Comparison of ENCODE assay signal across 8 cellular contexts in the genomic region with DNA sequence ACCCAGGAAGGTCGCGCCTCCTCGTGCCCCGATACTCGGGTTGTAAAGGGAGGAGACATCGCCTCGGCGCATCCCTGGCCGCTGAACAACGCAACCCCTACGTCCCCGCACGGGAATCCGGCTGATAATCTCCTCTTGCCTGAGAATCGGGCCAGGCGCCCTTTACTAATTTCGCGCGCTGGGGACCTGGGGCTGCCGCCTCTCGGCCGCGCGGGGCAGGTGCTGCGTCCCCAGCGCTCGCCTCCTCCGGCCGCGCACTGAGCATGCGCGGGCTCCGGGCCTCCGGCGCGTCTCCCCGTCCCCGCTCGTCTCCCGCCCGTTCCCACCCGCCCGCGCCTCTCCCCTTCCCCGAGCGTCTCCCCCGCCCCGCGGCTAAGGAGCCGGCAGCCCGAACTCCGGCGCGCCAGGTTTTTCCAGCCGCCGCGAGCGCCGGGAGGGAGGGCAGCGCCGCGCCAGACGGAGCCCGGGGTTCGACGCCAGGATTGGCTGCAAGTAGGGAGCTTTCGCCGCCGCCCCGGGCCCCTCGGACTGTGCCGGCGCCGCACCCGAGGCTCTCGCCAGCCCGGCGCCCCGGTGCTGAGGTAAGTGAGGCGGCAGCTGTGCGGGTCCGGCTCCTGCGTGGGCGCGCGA. TPM values are rescaled to one million over a fixed set of nuclear protein-coding genes. Genes with fewer than 3 reads are reported as not detected.
DNase-seq lines count a peak whose midpoint lies in the region; ATAC-seq and TF ChIP-seq lines count a peak whose summit lies in the region.

A gene (plus strand): TSS at position 469 of the 630 bp plus-strand sequence.

- peak within 1 kb of the TSS in 6 of 8 donors; percentile 39 to 65 (median 56) for H3K4me3 Mint-ChIP-seq in CD4-positive, alpha-beta memory T cell
- H3K4me3 Mint-ChIP-seq in nephron progenitor cell = peak within 1 kb of the TSS; percentile 86
- no peak within 1 kb of the TSS for H3K4me3 Mint-ChIP-seq in activated T-helper 2 cell treated with anti-CD3 and anti-CD28 coated beads, Interferon-gamma antibody, Interleukin-2, Interleukin-4, amounts not matched to agents 10 μg/mL and 5 μg/mL and 100 μg/mL, durations not matched to agents 14 hours and 24 hours and 36 hours (ENCODE audit: low read depth)

- H3K9me3 ChIP-seq in CD4-positive, alpha-beta memory T cell (ENCODE audit: control insufficient read depth in 1 of 2, low read length in 2 of 2) = no peaks in the 10 kb centered on the region
- H3K9me3 ChIP-seq in SJCRH30 (replicated peaks) (no peaks in the 10 kb centered on the region), esophagus squamous epithelium (no peaks in the 10 kb centered on the region)

- POLR2A ChIA-PET in CD4-positive, alpha-beta memory T cell (lab: Charles Lee; ENCODE audit: partially characterized antibody) = no interaction called here

- no peak within 1 kb of the TSS for H3K4me3 ChIP-seq in CD4-positive, alpha-beta memory T cell (ENCODE audit: low read length in 2 of 2)
- H3K4me3 ChIP-seq in SJCRH30 (peak within 1 kb of the TSS; percentile 77), esophagus squamous epithelium (peak within 1 kb of the TSS; percentile 28 to 74 (median 45))

- intact Hi-C loops in CD4-positive, alpha-beta memory T cell (cut with micrococcal nuclease) = no loop called here
- intact Hi-C loops in esophagus squamous epithelium (cut with DNase I) = no loop called here
- intact Hi-C loops in activated T-helper 2 cell treated with anti-CD3 and anti-CD28 coated beads, Interferon-gamma antibody, Interleukin-2, Interleukin-4, amounts not matched to agents 10 μg/mL and 5 μg/mL and 100 μg/mL, durations not matched to agents 14 hours and 24 hours and 36 hours (cut with micrococcal nuclease) = no loop called here

- WGBS in esophagus squamous epithelium, 2 donors = 3% methylated on average over 12 of the region's 86 CpGs; no CpG with 5 or more reads in 1 of the 2 donors

- TF ChIP-seq CTCF in esophagus squamous epithelium (IDR thresholded peaks at IDR 0.05) (no peak), nephron progenitor cell (IDR thresholded peaks at IDR 0.05) (no peak)

- peaks cover 2 to 17% (median 6%) of the 10 kb centered on the region in 4 donors for H3K4me1 Mint-ChIP-seq in CD4-positive, alpha-beta memory T cell
- peaks cover 31% of the 10 kb centered on the region for H3K4me1 Mint-ChIP-seq in nephron progenitor cell
- H3K4me1 Mint-ChIP-seq in activated T-helper 2 cell treated with anti-CD3 and anti-CD28 coated beads, Interferon-gamma antibody, Interleukin-2, Interleukin-4, amounts not matched to agents 10 μg/mL and 5 μg/mL and 100 μg/mL, durations not matched to agents 14 hours and 24 hours and 36 hours (ENCODE audit: low read depth) = no peaks in the 10 kb centered on the region

- peak; percentile 54 for ATAC-seq in HG03442 (IDR thresholded peaks at IDR 0.05; ENCODE audit: unreplicated experiment)
- no peak for ATAC-seq in GM19324 (IDR thresholded peaks at IDR 0.05; ENCODE audit: low FRiP score, unreplicated experiment)

- H3K27me3 ChIP-seq in CD4-positive, alpha-beta memory T cell (ENCODE audit: insufficient read depth, low read length) = no peaks in the 10 kb centered on the region
- H3K27me3 ChIP-seq in SJCRH30 (no peaks in the 10 kb centered on the region), esophagus squamous epithelium (peaks cover 0 to 79% (median 1%) of the 10 kb centered on the region in 4 donors)

- H3K36me3 Mint-ChIP-seq in CD4-positive, alpha-beta memory T cell = no peaks in the 10 kb centered on the region
- no peaks in the 10 kb centered on the region for H3K36me3 Mint-ChIP-seq in nephron progenitor cell (ENCODE audit: low read depth)
- no peaks in the 10 kb centered on the region for H3K36me3 Mint-ChIP-seq in activated T-helper 2 cell treated with anti-CD3 and anti-CD28 coated beads, Interferon-gamma antibody, Interleukin-2, Interleukin-4, amounts not matched to agents 10 μg/mL and 5 μg/mL and 100 μg/mL, durations not matched to agents 14 hours and 24 hours and 36 hours (ENCODE audit: low read depth)

- DNase-seq in CD4-positive, alpha-beta memory T cell = no peak
- DNase-seq in SJCRH30 (peak; percentile 70 to 77), esophagus squamous epithelium (lab: John Stamatoyannopoulos, UW) (no peak), nephron progenitor cell (peak; percentile 89), MV-4-11 (lab: John Stamatoyannopoulos, UW) (no peak)
- DNase-seq in activated T-helper 2 cell treated with anti-CD3 and anti-CD28 coated beads, Interferon-gamma antibody, Interleukin-2, Interleukin-4, amounts not matched to agents 10 μg/mL and 5 μg/mL and 100 μg/mL, durations not matched to agents 14 hours and 24 hours and 36 hours (ENCODE audit: low spot score) = no peak

- H3K36me3 ChIP-seq in CD4-positive, alpha-beta memory T cell (ENCODE audit: insufficient read depth, low read length) = no peaks in the 10 kb centered on the region
- H3K36me3 ChIP-seq in SJCRH30 = no peaks in the 10 kb centered on the region
- no peaks in the 10 kb centered on the region for H3K36me3 ChIP-seq in esophagus squamous epithelium

- CTCF ChIA-PET in CD4-positive, alpha-beta memory T cell (lab: Charles Lee; ENCODE audit: partially characterized antibody) = no interaction called here

- no peak for TF ChIP-seq POLR2A in esophagus squamous epithelium (IDR thresholded peaks at IDR 0.05)

- H3K27ac ChIP-seq in CD4-positive, alpha-beta memory T cell (ENCODE audit: low read depth, low read length) = no peak within 1 kb of the TSS
- H3K27ac ChIP-seq in SJCRH30 (peak within 1 kb of the TSS; percentile 64), esophagus squamous epithelium (peak within 1 kb of the TSS in 3 of 4 donors; percentile 1 to 83 (median 69))

- H3K27me3 Mint-ChIP-seq in CD4-positive, alpha-beta memory T cell = peaks cover 31 to 35% of the 10 kb centered on the region in 2 donors
- H3K27me3 Mint-ChIP-seq in nephron progenitor cell (ENCODE audit: low read depth, poor library complexity) = peaks cover 86% of the 10 kb centered on the region
- H3K27me3 Mint-ChIP-seq in activated T-helper 2 cell treated with anti-CD3 and anti-CD28 coated beads, Interferon-gamma antibody, Interleukin-2, Interleukin-4, amounts not matched to agents 10 μg/mL and 5 μg/mL and 100 μg/mL, durations not matched to agents 14 hours and 24 hours and 36 hours (ENCODE audit: low read depth) = peaks cover 42% of the 10 kb centered on the region

- H3K27ac Mint-ChIP-seq in CD4-positive, alpha-beta memory T cell = no peak within 1 kb of the TSS
- H3K27ac Mint-ChIP-seq in nephron progenitor cell = no peak within 1 kb of the TSS
- no peak within 1 kb of the TSS for H3K27ac Mint-ChIP-seq in activated T-helper 2 cell treated with anti-CD3 and anti-CD28 coated beads, Interferon-gamma antibody, Interleukin-2, Interleukin-4, amounts not matched to agents 10 μg/mL and 5 μg/mL and 100 μg/mL, durations not matched to agents 14 hours and 24 hours and 36 hours

- H3K9me3 Mint-ChIP-seq in CD4-positive, alpha-beta memory T cell = peaks cover 0 to 4% (median under 1%) of the 10 kb centered on the region in 8 donors
- H3K9me3 Mint-ChIP-seq in nephron progenitor cell = peaks cover 3% of the 10 kb centered on the region
- no peaks in the 10 kb centered on the region for H3K9me3 Mint-ChIP-seq in activated T-helper 2 cell treated with anti-CD3 and anti-CD28 coated beads, Interferon-gamma antibody, Interleukin-2, Interleukin-4, amounts not matched to agents 10 μg/mL and 5 μg/mL and 100 μg/mL, durations not matched to agents 14 hours and 24 hours and 36 hours

- H3K4me1 ChIP-seq in CD4-positive, alpha-beta memory T cell (ENCODE audit: insufficient read depth, low read length) = no peaks in the 10 kb centered on the region
- H3K4me1 ChIP-seq in SJCRH30 (0 out of 2 replicates have a peak, but pooled peaks cover 2% of the 10 kb centered on the region), esophagus squamous epithelium (peaks cover 0 to 32% (median 3%) of the 10 kb centered on the region in 3 donors)

RNA-seq across cellular contexts. Expression of the gene that starts here (rescaled TPM):
- not detected for total RNA-seq in CD4-positive, alpha-beta memory T cell
- polyA plus RNA-seq in CD4-positive, alpha-beta memory T cell = not detected
- 5.5 and 7.6 TPM in 2 replicates for total RNA-seq in SJCRH30 (2014; rRNA removed; shearing (Covaris generic))
- total RNA-seq in esophagus squamous epithelium = 1 to 10 TPM in 2 of 4 donors, under 1 TPM in 2; 0.31 to 8.5 (median 3.5) TPM
- total RNA-seq in activated T-helper 2 cell treated with anti-CD3 and anti-CD28 coated beads, Interferon-gamma antibody, Interleukin-2, Interleukin-4, amounts not matched to agents 10 μg/mL and 5 μg/mL and 100 μg/mL, durations not matched to agents 14 hours and 24 hours and 36 hours = not detected in 2 replicates

Comparison
In these comparisons a context has a peak if more than half of its experiments do, and no peak if none do; other contexts are left out.
1. DNase-seq: peak in SJCRH30 (2 of 2) and nephron progenitor cell (single experiment); none in CD4-positive, alpha-beta memory T cell (0 of 5), esophagus squamous epithelium (single experiment), MV-4-11 (single experiment) and activated T-helper 2 cell treated with anti-CD3 and anti-CD28 coated beads, Interferon-gamma antibody, Interleukin-2, Interleukin-4, amounts not matched to agents 10 μg/mL and 5 μg/mL and 100 μg/mL, durations not matched to agents 14 hours and 24 hours and 36 hours (single experiment).
2. H3K4me3 ChIP-seq: peak in SJCRH30 (single experiment) and esophagus squamous epithelium (4 of 4); none in CD4-positive, alpha-beta memory T cell (0 of 2).